ENCODE assay signal across 10 cellular contexts in the genomic region with DNA sequence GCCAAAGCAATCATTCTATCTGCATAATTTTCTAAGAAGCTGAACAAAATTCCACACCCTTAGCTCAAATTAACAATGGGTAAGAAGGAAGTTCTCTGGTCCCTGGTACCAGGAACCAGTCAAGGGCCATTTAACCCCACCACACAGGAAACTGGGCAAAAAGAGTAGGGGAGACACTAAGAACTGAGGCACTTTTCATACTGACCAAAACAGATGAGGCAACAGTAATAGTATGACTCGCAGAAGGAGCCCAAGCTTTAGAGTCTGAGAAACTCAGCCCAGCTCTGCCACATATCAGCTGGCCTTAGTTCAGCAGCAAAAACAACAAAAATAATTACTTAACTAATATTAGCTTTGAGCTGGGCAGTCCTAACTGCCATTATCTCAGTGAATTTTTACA.
DNase-seq lines count a peak whose midpoint lies in the region; TF ChIP-seq lines count a peak whose summit lies in the region.
"Had no signal": no experiment of that assay in that cellular context is flagged by ENCODE, and none has a peak within 500 bp of the region (broad histone marks: within the 10 kb centered on the region; RNA-seq: fewer than 3 reads in every experiment).

No MANE protein-coding gene starts in this region.

- POLR2A ChIA-PET in HEK293 (lab: Yijun Ruan, JAX): interaction anchor here (1.2 kb wide), 1 partner anchor 100 kb away, joined by 3 read pairs; no protein-coding TSS in a partner anchor
- POLR2A ChIA-PET in activated CD4-positive, alpha-beta memory T cell treated with anti-CD3 and anti-CD28 coated beads for 36 hours (lab: Charles Lee): interaction anchor here (0.6 to 1.2 kb wide), 5 partner anchors 19 to 293 kb away, joined by 3 to 4 read pairs (median 3); no protein-coding TSS in a partner anchor

- CTCF ChIA-PET in HEK293 (lab: Yijun Ruan, JAX): interaction anchor here (0.7 to 1.4 kb wide), 3 partner anchors 16 to 358 kb away, joined by 3 to 5 read pairs (median 5); no protein-coding TSS in a partner anchor
- CTCF ChIA-PET in activated CD4-positive, alpha-beta memory T cell treated with anti-CD3 and anti-CD28 coated beads for 36 hours (lab: Charles Lee): interaction anchor here (0.8 to 3.8 kb wide), 8 partner anchors 7 to 270 kb away, joined by 3 to 23 read pairs (median 6); no protein-coding TSS in a partner anchor

- H3K9me3 ChIP-seq in HEK293 (ENCODE audit: control insufficient read depth, insufficient read depth, low read depth, low read length) (no peaks in the 10 kb centered on the region), suprapubic skin (no peaks in the 10 kb centered on the region)

- no peaks in the 10 kb centered on the region for H3K27me3 ChIP-seq in suprapubic skin
- H3K27me3 ChIP-seq: cardiac muscle cell had no signal

- H3K36me3 Mint-ChIP-seq in activated CD4-positive, alpha-beta memory T cell treated with anti-CD3 and anti-CD28 coated beads for 36 hours: peaks cover 37% of the 10 kb centered on the region

- 76% methylated on average over 1 of the region's 1 CpG for WGBS in suprapubic skin

- H3K36me3 ChIP-seq in HEK293 (ENCODE audit: control insufficient read depth in 2 of 2, insufficient read depth in 1 of 2, low read length in 2 of 2) (no peaks in the 10 kb centered on the region), suprapubic skin (no peaks in the 10 kb centered on the region)
- H3K36me3 ChIP-seq: cardiac muscle cell had no signal

- H3K4me1 ChIP-seq in HEK293 (ENCODE audit: control insufficient read depth, insufficient read depth, low read length) (peaks cover 9% of the 10 kb centered on the region), suprapubic skin (peaks cover 33% of the 10 kb centered on the region)

- H3K4me3 Mint-ChIP-seq in activated CD4-positive, alpha-beta memory T cell treated with anti-CD3 and anti-CD28 coated beads for 36 hours: no peak overlapping the region

- no peak for TF ChIP-seq CTCF in 22Rv1 (IDR thresholded peaks at IDR 0.05)
- TF ChIP-seq CTCF in HEK293 (tag by site-specific recombination; IDR thresholded peaks at IDR 0.05): no peak
- TF ChIP-seq CTCF in suprapubic skin (IDR thresholded peaks at IDR 0.05): no peak

- H3K4me1 Mint-ChIP-seq in activated CD4-positive, alpha-beta memory T cell treated with anti-CD3 and anti-CD28 coated beads for 36 hours (ENCODE audit: low read depth): peaks cover 94% of the 10 kb centered on the region

- no peak for TF ChIP-seq EP300 in suprapubic skin (IDR thresholded peaks at IDR 0.05)

- TF ChIP-seq POLR2A in suprapubic skin (IDR thresholded peaks at IDR 0.05): no peak

- peak overlapping the region; percentile 73 for H3K27ac ChIP-seq in 22Rv1
- no peak overlapping the region for H3K27ac ChIP-seq in HEK293 (ENCODE audit: extremely low read depth, low read depth, low read length)
- no peak overlapping the region for H3K27ac ChIP-seq in suprapubic skin
- H3K27ac ChIP-seq: cardiac muscle cell had no signal

- no peaks in the 10 kb centered on the region for H3K9me3 Mint-ChIP-seq in activated CD4-positive, alpha-beta memory T cell treated with anti-CD3 and anti-CD28 coated beads for 36 hours

- H3K27me3 Mint-ChIP-seq in activated CD4-positive, alpha-beta memory T cell treated with anti-CD3 and anti-CD28 coated beads for 36 hours: no peaks in the 10 kb centered on the region

- peak overlapping the region; percentile 76 for H3K27ac Mint-ChIP-seq in activated CD4-positive, alpha-beta memory T cell treated with anti-CD3 and anti-CD28 coated beads for 36 hours

- intact Hi-C loops in activated CD4-positive, alpha-beta memory T cell treated with anti-CD3 and anti-CD28 coated beads for 36 hours (cut with micrococcal nuclease): loop anchor here (1.0 to 5.0 kb wide), 2 partner anchors 9 to 34 kb away; no protein-coding TSS in a partner anchor

- H3K4me3 ChIP-seq in HEK293 (ENCODE audit: low read depth, low read length) (no peak overlapping the region), suprapubic skin (no peak overlapping the region)
- H3K4me3 ChIP-seq: cardiac muscle cell had no signal

- peak; percentile 45 for DNase-seq in activated CD4-positive, alpha-beta memory T cell treated with anti-CD3 and anti-CD28 coated beads for 36 hours
- DNase-seq in hepatic stellate cell (ENCODE audit: low spot score): peak; percentile 74
- DNase-seq in suprapubic skin (ENCODE audit: low spot score in 2 of 2): no peak
- no peak for DNase-seq in stimulated activated CD4-positive, alpha-beta T cell treated with anti-CD3 and anti-CD28 coated beads, Interleukin-15, amount 100 ng/mL, for 24 hours
- no peak for DNase-seq in cerebellar nuclear complex (lab: John Stamatoyannopoulos, UW)
- DNase-seq in globus pallidus (ENCODE audit: low spot score): no peak
- DNase-seq: NCI-H510A had no signal

TF ChIP-seq in HEK293, 187 proteins besides CTCF, POLR2A, EP300 and RAD21:
- TF ChIP-seq SALL2 (tag by site-specific recombination; IDR thresholded peaks at IDR 0.05; ENCODE audit: borderline replicate concordance) (no peak), ZNF449 (tag by site-specific recombination; IDR thresholded peaks at IDR 0.05) (peak; percentile 38; the same call in 1 of the 2 replicates)

Comparison
In these comparisons a context has a peak if more than half of its experiments do, and no peak if none do; other contexts are left out.
1. DNase-seq: peak in activated CD4-positive, alpha-beta memory T cell treated with anti-CD3 and anti-CD28 coated beads for 36 hours (single experiment) and hepatic stellate cell (single experiment); none in suprapubic skin (0 of 2), stimulated activated CD4-positive, alpha-beta T cell treated with anti-CD3 and anti-CD28 coated beads, Interleukin-15, amount 100 ng/mL, for 24 hours (single experiment), cerebellar nuclear complex (0 of 2) and globus pallidus (single experiment).